In the genomic region with DNA sequence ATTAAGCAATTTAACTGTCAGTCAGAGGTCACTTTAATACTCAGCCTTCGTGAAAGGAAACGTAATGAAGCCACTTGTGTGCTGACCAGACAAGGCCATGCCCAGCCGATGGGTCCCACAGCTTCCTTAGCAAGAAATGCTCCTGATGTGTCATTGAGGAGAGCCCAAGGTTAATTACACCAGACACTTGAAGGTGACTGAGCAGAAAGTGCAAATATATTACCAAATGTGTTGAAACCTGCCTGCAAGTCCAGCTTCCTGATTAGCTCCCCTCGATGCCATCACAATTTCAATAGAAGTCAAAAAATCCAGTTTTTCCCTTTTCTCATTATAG, we compare ENCODE assay signal across 15 cellular contexts.
A peak's percentile ranks its signal among the peaks of the same experiment; 100 is the strongest.
DNase-seq lines count a peak whose midpoint lies in the region; ATAC-seq and TF ChIP-seq lines count a peak whose summit lies in the region.
"Had no signal": no experiment of that assay in that cellular context is flagged by ENCODE, and none has a peak within 500 bp of the region (broad histone marks: within the 10 kb centered on the region; RNA-seq: fewer than 3 reads in every experiment).

No MANE protein-coding gene starts in this region.

- H3K27ac ChIP-seq in ectodermal cell (ENCODE audit: insufficient read depth, low read depth, low read length, poor library complexity, severe bottlenecking) = peak overlapping the region; percentile 56

- ATAC-seq in activated CD8-positive, alpha-beta memory T cell treated with anti-CD3 and anti-CD28 coated beads, Interleukin-2, amount 10 ng/mL, durations not matched to agents 7 days and 5 days = no peak
- no peak for ATAC-seq in HG03432 (IDR thresholded peaks at IDR 0.05; ENCODE audit: unreplicated experiment)
- ATAC-seq: T-cell had no signal

- no peaks in the 10 kb centered on the region for H3K9me3 Mint-ChIP-seq in activated CD8-positive, alpha-beta memory T cell treated with anti-CD3 and anti-CD28 coated beads, Interleukin-2, amount 10 ng/mL, durations not matched to agents 7 days and 5 days (ENCODE audit: low read depth)
- H3K9me3 Mint-ChIP-seq in nephron progenitor cell (no peaks in the 10 kb centered on the region), type B pancreatic cell (peaks cover 6% of the 10 kb centered on the region)
- H3K9me3 Mint-ChIP-seq: T-cell had no signal

- H3K36me3 ChIP-seq in ectodermal cell (ENCODE audit: control insufficient read depth, insufficient read depth, low read length) = no peaks in the 10 kb centered on the region

- DNase-seq in activated CD8-positive, alpha-beta memory T cell treated with anti-CD3 and anti-CD28 coated beads, Interleukin-2, amount 10 ng/mL, durations not matched to agents 7 days and 5 days = no peak
- DNase-seq in activated CD8-positive, alpha-beta memory T cell treated with anti-CD3 and anti-CD28 coated beads for 24 hours = no peak
- no peak for DNase-seq in nephron progenitor cell
- no peak for DNase-seq in type B pancreatic cell (ENCODE audit: extremely low spot score, unreplicated experiment)
- no peak for DNase-seq in NCI-H2196 (lab: John Stamatoyannopoulos, UW; ENCODE audit: unreplicated experiment)
- DNase-seq in iPS-NIHi11 (ENCODE audit: low spot score) = no peak
- DNase-seq: activated CD4-positive, alpha-beta T cell treated with anti-CD3 and anti-CD28 coated beads for 1 hour; activated T-cell treated with anti-CD3 and anti-CD28 coated beads, Interleukin-2, amount 50 U/mL, for 1 hour; hypothalamus; NCI-H2029; T-cell had no signal

- H3K4me1 ChIP-seq in ectodermal cell (ENCODE audit: control insufficient read depth, insufficient read depth, low read length) = peaks cover 22% of the 10 kb centered on the region

- H3K27ac Mint-ChIP-seq in activated CD8-positive, alpha-beta memory T cell treated with anti-CD3 and anti-CD28 coated beads, Interleukin-2, amount 10 ng/mL, durations not matched to agents 7 days and 5 days = no peak overlapping the region
- peak overlapping the region; percentile 97 for H3K27ac Mint-ChIP-seq in nephron progenitor cell
- peak overlapping the region; percentile 42 for H3K27ac Mint-ChIP-seq in type B pancreatic cell
- H3K27ac Mint-ChIP-seq: T-cell had no signal

- H3K27me3 ChIP-seq in ectodermal cell (ENCODE audit: control insufficient read depth, insufficient read depth, low read length, poor library complexity, severe bottlenecking) = peaks cover 40% of the 10 kb centered on the region
- H3K27me3 ChIP-seq: testis had no signal

- H3K36me3 Mint-ChIP-seq in activated CD8-positive, alpha-beta memory T cell treated with anti-CD3 and anti-CD28 coated beads, Interleukin-2, amount 10 ng/mL, durations not matched to agents 7 days and 5 days = peaks cover 2% of the 10 kb centered on the region
- H3K36me3 Mint-ChIP-seq in nephron progenitor cell (ENCODE audit: low read depth) = no peaks in the 10 kb centered on the region
- peaks cover 1% of the 10 kb centered on the region for H3K36me3 Mint-ChIP-seq in type B pancreatic cell

- CTCF ChIA-PET in activated CD8-positive, alpha-beta memory T cell treated with anti-CD3 and anti-CD28 coated beads, Interleukin-2, amount 10 ng/mL, durations not matched to agents 7 days and 5 days (lab: Charles Lee) = interaction anchor here (0.7 to 1.2 kb wide), 4 partner anchors 10 to 252 kb away, joined by 3 to 4 read pairs (median 3); no protein-coding TSS in a partner anchor

- H3K9me3 ChIP-seq in ectodermal cell (ENCODE audit: control insufficient read depth, low read length) = no peaks in the 10 kb centered on the region
- H3K9me3 ChIP-seq: testis had no signal

- no peak overlapping the region for H3K4me3 ChIP-seq in ectodermal cell (ENCODE audit: insufficient read depth, low read depth, low read length)
- H3K4me3 ChIP-seq: lung, testis had no signal

- peaks cover 21% of the 10 kb centered on the region for H3K4me1 Mint-ChIP-seq in activated CD8-positive, alpha-beta memory T cell treated with anti-CD3 and anti-CD28 coated beads, Interleukin-2, amount 10 ng/mL, durations not matched to agents 7 days and 5 days
- H3K4me1 Mint-ChIP-seq in nephron progenitor cell (peaks cover 49% of the 10 kb centered on the region), type B pancreatic cell (ENCODE audit: unreplicated experiment) (peaks cover 37% of the 10 kb centered on the region)

- H3K27me3 Mint-ChIP-seq in activated CD8-positive, alpha-beta memory T cell treated with anti-CD3 and anti-CD28 coated beads, Interleukin-2, amount 10 ng/mL, durations not matched to agents 7 days and 5 days = peaks cover 3% of the 10 kb centered on the region
- H3K27me3 Mint-ChIP-seq in nephron progenitor cell (ENCODE audit: low read depth, poor library complexity) (no peaks in the 10 kb centered on the region), type B pancreatic cell (no peaks in the 10 kb centered on the region)
- H3K27me3 Mint-ChIP-seq: T-cell had no signal

- 28 to 30% methylated on average over 4 of the region's 4 CpGs for WGBS in ectodermal cell, 2 experiments

- TF ChIP-seq CTCF in nephron progenitor cell (IDR thresholded peaks at IDR 0.05) (no peak), type B pancreatic cell (conservative IDR thresholded peaks at IDR 0.05) (no peak)

- H3K4me3 Mint-ChIP-seq in activated CD8-positive, alpha-beta memory T cell treated with anti-CD3 and anti-CD28 coated beads, Interleukin-2, amount 10 ng/mL, durations not matched to agents 7 days and 5 days = peak overlapping the region; percentile 7
- H3K4me3 Mint-ChIP-seq in nephron progenitor cell = no peak overlapping the region
- H3K4me3 Mint-ChIP-seq in type B pancreatic cell = peak overlapping the region; percentile 42
- H3K4me3 Mint-ChIP-seq: T-cell had no signal
